In the genomic region with DNA sequence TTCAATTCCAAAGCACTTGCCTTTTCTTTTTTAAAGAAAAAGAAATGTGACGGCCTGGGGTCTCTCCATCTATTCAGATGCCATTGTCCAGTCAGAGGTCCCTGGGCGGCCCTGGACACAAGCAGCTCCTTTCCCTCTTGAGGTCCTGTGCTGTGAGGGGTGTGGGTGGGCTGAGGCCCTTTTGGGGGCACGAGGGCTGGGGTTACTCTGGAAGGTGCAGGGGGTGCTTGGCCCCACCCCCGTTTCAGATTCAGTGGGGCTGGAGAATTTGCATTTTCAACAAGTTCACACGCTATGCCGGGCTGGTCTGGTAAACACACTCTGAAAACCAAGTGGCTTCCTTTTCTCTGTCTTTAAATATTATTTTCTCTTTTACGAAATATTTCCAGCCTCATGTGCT, we compare ENCODE assay signal across 13 cellular contexts.
DNase-seq lines count a peak whose midpoint lies in the region; ATAC-seq and TF ChIP-seq lines count a peak whose summit lies in the region.
"Had no signal": no experiment of that assay in that cellular context is flagged by ENCODE, and none has a peak within 500 bp of the region (broad histone marks: within the 10 kb centered on the region; RNA-seq: fewer than 3 reads in every experiment).

No MANE protein-coding gene starts in this region.

- peaks cover 0 to 10% (median 0%) of the 10 kb centered on the region in 4 donors for H3K4me1 ChIP-seq in Peyer's patch
- H3K4me1 ChIP-seq: parathyroid adenoma had no signal

- H3K36me3 Mint-ChIP-seq in memory B cell, result no peaks in the 10 kb centered on the region
- no peaks in the 10 kb centered on the region for H3K36me3 Mint-ChIP-seq in endothelial cell (ENCODE audit: low read depth, unreplicated experiment)
- H3K36me3 Mint-ChIP-seq in activated T-helper 1 cell treated with anti-CD3 and anti-CD28 coated beads, Interleukin-12 subunit alpha, Interleukin-12 subunit beta, Interleukin-2, Interleukin-4 antibody, amounts not matched to agents 30 ng/mL and 10 ng/mL and 1 ng/mL, durations not matched to agents 14 hours and 24 hours and 36 hours (ENCODE audit: low read depth), result no peaks in the 10 kb centered on the region

- H3K9me3 Mint-ChIP-seq in memory B cell, result no peaks in the 10 kb centered on the region
- H3K9me3 Mint-ChIP-seq in endothelial cell (ENCODE audit: unreplicated experiment), result no peaks in the 10 kb centered on the region
- no peaks in the 10 kb centered on the region for H3K9me3 Mint-ChIP-seq in activated T-helper 1 cell treated with anti-CD3 and anti-CD28 coated beads, Interleukin-12 subunit alpha, Interleukin-12 subunit beta, Interleukin-2, Interleukin-4 antibody, amounts not matched to agents 30 ng/mL and 10 ng/mL and 1 ng/mL, durations not matched to agents 14 hours and 24 hours and 36 hours

- H3K27ac ChIP-seq in Peyer's patch, result no peak overlapping the region
- H3K27ac ChIP-seq: cardiac muscle cell, parathyroid adenoma had no signal

- H3K27me3 ChIP-seq in Peyer's patch, result no peaks in the 10 kb centered on the region
- H3K27me3 ChIP-seq: cardiac muscle cell had no signal

- H3K4me1 Mint-ChIP-seq in memory B cell, result peaks cover 27% of the 10 kb centered on the region
- H3K4me1 Mint-ChIP-seq in endothelial cell (ENCODE audit: unreplicated experiment), result peaks cover 19% of the 10 kb centered on the region
- H3K4me1 Mint-ChIP-seq in activated T-helper 1 cell treated with anti-CD3 and anti-CD28 coated beads, Interleukin-12 subunit alpha, Interleukin-12 subunit beta, Interleukin-2, Interleukin-4 antibody, amounts not matched to agents 30 ng/mL and 10 ng/mL and 1 ng/mL, durations not matched to agents 14 hours and 24 hours and 36 hours (ENCODE audit: low read depth), result no peaks in the 10 kb centered on the region

- intact Hi-C loops in activated T-helper 1 cell treated with anti-CD3 and anti-CD28 coated beads, Interleukin-12 subunit alpha, Interleukin-12 subunit beta, Interleukin-2, Interleukin-4 antibody, amounts not matched to agents 30 ng/mL and 10 ng/mL and 1 ng/mL, durations not matched to agents 14 hours and 24 hours and 36 hours (cut with micrococcal nuclease), result no loop called here

- H3K27ac Mint-ChIP-seq in memory B cell (peak overlapping the region; percentile 36), endothelial cell (ENCODE audit: unreplicated experiment) (no peak overlapping the region)
- H3K27ac Mint-ChIP-seq in activated T-helper 1 cell treated with anti-CD3 and anti-CD28 coated beads, Interleukin-12 subunit alpha, Interleukin-12 subunit beta, Interleukin-2, Interleukin-4 antibody, amounts not matched to agents 30 ng/mL and 10 ng/mL and 1 ng/mL, durations not matched to agents 14 hours and 24 hours and 36 hours, result no peak overlapping the region

- DNase-seq in memory B cell (ENCODE audit: low spot score in 2 of 2), result no peak
- DNase-seq in endothelial cell (ENCODE audit: low spot score), result no peak
- no peak for DNase-seq in Peyer's patch
- DNase-seq in activated T-helper 1 cell treated with anti-CD3 and anti-CD28 coated beads, Interleukin-12 subunit alpha, Interleukin-12 subunit beta, Interleukin-2, Interleukin-4 antibody, amounts not matched to agents 30 ng/mL and 10 ng/mL and 1 ng/mL, durations not matched to agents 14 hours and 24 hours and 36 hours (ENCODE audit: low spot score), result no peak
- DNase-seq: activated CD4-positive, alpha-beta T cell treated with anti-CD3 and anti-CD28 coated beads, Interleukin-2, amount 50 U/mL, for 1 hour; AML-193; Kasumi-1 had no signal

- peak overlapping the region; percentile 84 for H3K4me3 Mint-ChIP-seq in memory B cell
- H3K4me3 Mint-ChIP-seq in endothelial cell (ENCODE audit: unreplicated experiment), result no peak overlapping the region
- H3K4me3 Mint-ChIP-seq in activated T-helper 1 cell treated with anti-CD3 and anti-CD28 coated beads, Interleukin-12 subunit alpha, Interleukin-12 subunit beta, Interleukin-2, Interleukin-4 antibody, amounts not matched to agents 30 ng/mL and 10 ng/mL and 1 ng/mL, durations not matched to agents 14 hours and 24 hours and 36 hours, result no peak overlapping the region

- ATAC-seq in GM21381 (IDR thresholded peaks at IDR 0.05; ENCODE audit: unreplicated experiment) (peak; percentile 59), HG03045 (IDR thresholded peaks at IDR 0.05; ENCODE audit: unreplicated experiment) (peak; percentile 32), memory B cell (ENCODE audit: low read depth) (peak; percentile 57), GM18517 (IDR thresholded peaks at IDR 0.05; ENCODE audit: unreplicated experiment) (no peak)

- TF ChIP-seq CTCF in endothelial cell (IDR thresholded peaks at IDR 0.05; ENCODE audit: unreplicated experiment) (no peak), Peyer's patch (IDR thresholded peaks at IDR 0.05) (no peak)

- TF ChIP-seq POLR2A in GM15510 (IDR thresholded peaks at IDR 0.05; ENCODE audit: borderline replicate concordance, extremely low read depth, insufficient read length) (peak; percentile 37), Peyer's patch (IDR thresholded peaks at IDR 0.05) (no peak)

- no peaks in the 10 kb centered on the region for H3K9me3 ChIP-seq in Peyer's patch

- peaks cover 3% of the 10 kb centered on the region for H3K27me3 Mint-ChIP-seq in memory B cell
- H3K27me3 Mint-ChIP-seq in endothelial cell (ENCODE audit: unreplicated experiment), result peaks cover 7% of the 10 kb centered on the region
- H3K27me3 Mint-ChIP-seq in activated T-helper 1 cell treated with anti-CD3 and anti-CD28 coated beads, Interleukin-12 subunit alpha, Interleukin-12 subunit beta, Interleukin-2, Interleukin-4 antibody, amounts not matched to agents 30 ng/mL and 10 ng/mL and 1 ng/mL, durations not matched to agents 14 hours and 24 hours and 36 hours (ENCODE audit: insufficient read depth), result no peaks in the 10 kb centered on the region

- H3K4me3 ChIP-seq in Peyer's patch, result no peak overlapping the region
- H3K4me3 ChIP-seq: cardiac muscle cell had no signal

- no peaks in the 10 kb centered on the region for H3K36me3 ChIP-seq in Peyer's patch
- H3K36me3 ChIP-seq: cardiac muscle cell had no signal
